Comparison of ENCODE assay signal across 8 cellular contexts in genomic region chr6:132298344-132298949, GRCh38.
DNase-seq lines count a peak whose midpoint lies in the region; ATAC-seq and TF ChIP-seq lines count a peak whose summit lies in the region.

No MANE protein-coding gene starts in this region.

- H2AFZ ChIP-seq in SK-N-SH (ENCODE audit: low read depth), result no peak overlapping the region

- no peaks in the 10 kb centered on the region for H3K27me3 Mint-ChIP-seq in nephron (ENCODE audit: low read depth)

- TF ChIP-seq CTCF in AG04450 (IDR thresholded peaks at IDR 0.05; ENCODE audit: low read depth, low read length) (peak; percentile 84), SK-N-SH (IDR thresholded peaks at IDR 0.05) (peak; percentile 86), nephron (IDR thresholded peaks at IDR 0.05; ENCODE audit: unreplicated experiment in 3 of 3) (peak; percentile 65 to 77 (median 69))

- H3K4me3 Mint-ChIP-seq in nephron, result no peak overlapping the region

- no peaks in the 10 kb centered on the region; a peak in 1 of 4 replicates for H3K4me1 ChIP-seq in SK-N-SH (ENCODE audit: control insufficient read depth in 1 of 2, insufficient read depth in 2 of 2, low read depth in 1 of 2, low read length in 1 of 2)

- peaks cover 4% of the 10 kb centered on the region for H3F3A ChIP-seq in SK-N-SH (replicated peaks; ENCODE audit: insufficient read depth)

- POLR2A ChIA-PET in AG04450 (lab: Yijun Ruan, JAX) (interaction anchor here (0.5 to 1.0 kb wide), 2 partner anchors 42 to 373 kb away, joined by 3 to 4 read pairs; no protein-coding TSS in a partner anchor), SK-N-SH (lab: Yijun Ruan, JAX) (no interaction called here)

- no peak overlapping the region for H3K4me2 ChIP-seq in SK-N-SH

- TF ChIP-seq EP300 in SK-N-SH (IDR thresholded peaks at IDR 0.05; ENCODE audit: borderline replicate concordance in 1 of 2, low read depth in 1 of 2, low read length in 1 of 2), result no peak

- no peak overlapping the region for H3K4me3 ChIP-seq in AG04450 (ENCODE audit: low read depth, low read length)
- H3K4me3 ChIP-seq in SK-N-SH (ENCODE audit: low read depth in 2 of 2, low read length in 1 of 2), result peak overlapping the region in 1 of 2 experiments; percentile 43; a peak in 1 of 4 replicates

- no peak overlapping the region for H3K9ac ChIP-seq in SK-N-SH

- H3K27me3 ChIP-seq in AG04450 (ENCODE audit: control insufficient read depth, insufficient read depth, low read length), result no peaks in the 10 kb centered on the region
- H3K27me3 ChIP-seq in SK-N-SH (ENCODE audit: insufficient read depth), result no peaks in the 10 kb centered on the region

- H4K20me1 ChIP-seq in SK-N-SH (ENCODE audit: insufficient read depth), result no peaks in the 10 kb centered on the region

- no peaks in the 10 kb centered on the region for H3K4me1 Mint-ChIP-seq in nephron

- H3K9me2 ChIP-seq in SK-N-SH, result no peaks in the 10 kb centered on the region

- H3K27ac Mint-ChIP-seq in nephron, result no peak overlapping the region

- no peaks in the 10 kb centered on the region for H3K79me2 ChIP-seq in SK-N-SH (ENCODE audit: insufficient read depth)

- TF ChIP-seq RAD21 in SK-N-SH (IDR thresholded peaks at IDR 0.05; ENCODE audit: low read length), result peak; percentile 61

- H3K27ac ChIP-seq in AG04450 (ENCODE audit: low read depth, low read length), result no peak overlapping the region
- H3K27ac ChIP-seq in SK-N-SH (ENCODE audit: low read depth in 2 of 2, low read length in 1 of 2), result no peak overlapping the region

- peak; percentile 50 for ATAC-seq in HG03565 (IDR thresholded peaks at IDR 0.05; ENCODE audit: unreplicated experiment)
- ATAC-seq in activated CD4-positive, CD25-positive, alpha-beta regulatory T cell treated with anti-CD3 and anti-CD28 coated beads, Interleukin-2, amount 50 U/mL, for 24 hours, result no peak

- no peaks in the 10 kb centered on the region for H3K9me3 ChIP-seq in AG04450 (ENCODE audit: control insufficient read depth, insufficient read depth, low read length)
- H3K9me3 ChIP-seq in SK-N-SH, result 0 out of 2 replicates have a peak, but pooled peaks cover 7% of the 10 kb centered on the region

- peaks cover 16 to 45% of the 10 kb centered on the region in 2 experiments for H3K36me3 ChIP-seq in SK-N-SH (replicated peaks in 1 of 2; ENCODE audit: control insufficient read depth in 1 of 2, insufficient read depth in 2 of 2, low read length in 1 of 2)

- peaks cover 4% of the 10 kb centered on the region for H3K9me3 Mint-ChIP-seq in nephron

- DNase-seq in AG04450 (ENCODE audit: low read depth, low spot score) (peak; percentile 37), ELF-1 (ENCODE audit: low read depth, low spot score) (peak; percentile 13), SK-N-SH (peak; percentile 2), epidermal melanocyte (ENCODE audit: insufficient read length, low spot score) (peak; percentile 21), NCI-H187 treated with DMSO at 0.1 percent for 48 hours (lab: John Stamatoyannopoulos, UW) (no peak)

- CTCF ChIA-PET in AG04450 (lab: Charles Lee), result interaction anchor here (0.6 to 9.8 kb wide), 26 partner anchors 10 to 695 kb away, joined by 3 to 281 read pairs (median 4); no protein-coding TSS in a partner anchor
- CTCF ChIA-PET in SK-N-SH (lab: Yijun Ruan, JAX), result interaction anchor here (0.6 to 6.0 kb wide), 19 partner anchors 8 to 299 kb away, joined by 3 to 124 read pairs (median 4); no protein-coding TSS in a partner anchor

- peaks cover 28% of the 10 kb centered on the region for H3K36me3 Mint-ChIP-seq in nephron (ENCODE audit: low read depth)

TF ChIP-seq in SK-N-SH, 30 proteins besides CTCF, POLR2A, EP300 and RAD21:
- peak; percentile 58 for TF ChIP-seq SMC3 (IDR thresholded peaks at IDR 0.05; ENCODE audit: low read depth, low read length)
- no peak for TF ChIP-seq USF1 (IDR thresholded peaks at IDR 0.05; ENCODE audit: borderline replicate concordance, low read depth)
